ENCODE assay signal across 1 cellular context in the genomic region with DNA sequence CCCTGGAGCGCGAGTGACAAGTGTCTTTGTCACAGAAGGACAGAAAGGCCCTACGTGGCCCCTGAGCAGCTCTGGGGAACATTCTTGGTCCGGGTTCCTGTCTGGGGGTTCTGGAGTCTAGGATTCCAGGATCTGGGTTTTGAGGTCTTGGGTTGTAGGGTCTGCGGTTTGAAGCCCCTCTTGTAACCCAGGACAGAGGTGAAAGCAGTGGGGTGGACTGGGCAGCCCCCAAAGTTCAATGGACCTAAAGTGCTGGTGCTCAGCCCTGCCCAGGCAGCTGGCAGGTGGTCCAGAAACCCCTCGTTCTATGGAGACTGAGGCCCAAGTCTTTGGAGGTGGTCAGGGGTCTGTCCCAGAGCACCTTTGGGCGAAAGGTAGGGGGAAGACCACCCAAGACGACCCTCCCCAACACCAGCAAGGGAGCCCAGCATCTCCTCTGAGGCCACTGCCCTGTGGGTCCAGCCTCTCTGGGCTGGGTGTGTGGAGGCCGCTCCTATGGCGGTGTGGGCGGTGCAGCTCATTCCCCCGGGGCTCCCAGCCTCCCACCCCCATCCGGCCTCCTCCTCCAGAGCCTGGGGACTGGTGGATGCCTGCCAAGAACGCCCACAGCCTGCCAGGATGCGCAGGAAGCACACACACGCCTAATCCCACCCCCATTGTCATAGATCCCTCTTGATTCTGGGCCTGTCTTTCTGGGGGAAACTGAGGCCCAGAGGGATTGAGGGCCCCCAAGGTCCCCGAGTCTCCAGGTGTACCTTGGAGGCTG.
TF ChIP-seq lines count a peak whose summit lies in the region.

No MANE protein-coding gene starts in this region.

TF ChIP-seq in HCT116, 20 proteins besides CTCF, POLR2A, EP300 and RAD21 (continued from another document):
- TF ChIP-seq, protein P1, sequence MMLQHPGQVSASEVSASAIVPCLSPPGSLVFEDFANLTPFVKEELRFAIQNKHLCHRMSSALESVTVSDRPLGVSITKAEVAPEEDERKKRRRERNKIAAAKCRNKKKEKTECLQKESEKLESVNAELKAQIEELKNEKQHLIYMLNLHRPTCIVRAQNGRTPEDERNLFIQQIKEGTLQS (IDR thresholded peaks at IDR 0.05) = no peak
- TF ChIP-seq EZH2 (IDR thresholded peaks at IDR 0.05) (no peak), YY1 (IDR thresholded peaks at IDR 0.05; ENCODE audit: extremely low read depth, insufficient replicate concordance, low read depth, low read length) (no peak), CBX3 (IDR thresholded peaks at IDR 0.05; ENCODE audit: low read depth) (no peak)
